ENCODE assay signal across 13 cellular contexts in the genomic region with DNA sequence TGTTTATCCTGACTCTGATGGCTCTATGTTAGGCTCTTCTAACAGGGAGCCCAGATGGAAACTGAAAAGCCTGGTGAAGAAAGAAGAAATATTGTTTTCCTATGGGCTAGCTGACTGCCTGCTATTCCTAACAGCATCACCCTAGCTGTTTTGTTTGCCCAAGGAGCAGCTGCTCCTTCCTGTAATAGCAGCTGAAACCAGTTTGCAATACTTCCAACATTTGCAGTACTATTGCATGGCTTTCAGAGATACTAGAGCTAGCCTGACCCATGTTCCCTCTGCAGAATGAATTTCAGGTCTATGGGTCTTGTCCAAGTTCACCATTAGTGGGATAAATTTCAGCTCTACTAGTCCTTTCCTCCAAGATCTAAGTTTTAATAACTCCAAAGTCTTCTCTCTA.
DNase-seq lines count a peak whose midpoint lies in the region; ATAC-seq and TF ChIP-seq lines count a peak whose summit lies in the region.
"Had no signal": no experiment of that assay in that cellular context is flagged by ENCODE, and none has a peak within 500 bp of the region (broad histone marks: within the 10 kb centered on the region; RNA-seq: fewer than 3 reads in every experiment).

No MANE protein-coding gene starts in this region.

- no peak for ATAC-seq in activated naive CD8-positive, alpha-beta T cell treated with anti-CD3 and anti-CD28 coated beads, Interleukin-2, amount 50 U/mL, for 24 hours
- ATAC-seq in HG03097 (IDR thresholded peaks at IDR 0.05; ENCODE audit: low FRiP score, unreplicated experiment), result no peak

- intact Hi-C loops in CD4-positive, alpha-beta memory T cell (cut with micrococcal nuclease), result loop anchor here (5.0 kb wide), 1 partner anchor 351 kb away; no protein-coding TSS in a partner anchor
- intact Hi-C loops in tibial artery (cut with DNase I; ENCODE audit: low total_unique reads), result loop anchor here (10.0 kb wide), 1 partner anchor 494 kb away; a partner anchor contains a TSS

- H3K4me3 ChIP-seq in CD4-positive, alpha-beta memory T cell (ENCODE audit: low read length in 2 of 2), result no peak overlapping the region
- H3K4me3 ChIP-seq in mucosa of stomach (ENCODE audit: low read length) (no peak overlapping the region), tibial artery (no peak overlapping the region)
- H3K4me3 ChIP-seq: Peyer's patch had no signal

- no peak for DNase-seq in CD4-positive, alpha-beta memory T cell
- DNase-seq in NCI-H2029 (lab: John Stamatoyannopoulos, UW), result peak; percentile 87
- no peak for DNase-seq in activated naive CD8-positive, alpha-beta T cell treated with anti-CD3 and anti-CD28 coated beads, Interleukin-2, amount 50 U/mL, for 24 hours
- no peak for DNase-seq in middle frontal gyrus (ENCODE audit: extremely low spot score, low spot score)
- DNase-seq in tibial artery, result no peak
- DNase-seq in EL, result no peak
- DNase-seq: activated CD4-positive, CD25-positive, alpha-beta regulatory T cell; DND-41; H7; Peyer's patch; right cardiac atrium had no signal

- no peaks in the 10 kb centered on the region for H3K9me3 Mint-ChIP-seq in CD4-positive, alpha-beta memory T cell
- H3K9me3 Mint-ChIP-seq in activated naive CD8-positive, alpha-beta T cell treated with anti-CD3 and anti-CD28 coated beads, Interleukin-2, amount 50 U/mL, for 24 hours, result no peaks in the 10 kb centered on the region

- peak overlapping the region in 6 of 7 donors; percentile 0 to 96 (median 80) for H3K27ac Mint-ChIP-seq in CD4-positive, alpha-beta memory T cell
- peak overlapping the region; percentile 24 for H3K27ac Mint-ChIP-seq in activated naive CD8-positive, alpha-beta T cell treated with anti-CD3 and anti-CD28 coated beads, Interleukin-2, amount 50 U/mL, for 24 hours

- H3K9me3 ChIP-seq in CD4-positive, alpha-beta memory T cell (ENCODE audit: control insufficient read depth in 1 of 2, low read length in 2 of 2), result no peaks in the 10 kb centered on the region
- no peaks in the 10 kb centered on the region for H3K9me3 ChIP-seq in mucosa of stomach (ENCODE audit: control insufficient read depth, low read length)
- H3K9me3 ChIP-seq in tibial artery, result no peaks in the 10 kb centered on the region
- H3K9me3 ChIP-seq: Peyer's patch had no signal

- CTCF ChIA-PET in CD4-positive, alpha-beta memory T cell (lab: Charles Lee; ENCODE audit: partially characterized antibody), result interaction anchor here (1.2 to 9.2 kb wide), 12 partner anchors 8 to 371 kb away, joined by 3 to 107 read pairs (median 24); no protein-coding TSS in a partner anchor

- H3K36me3 ChIP-seq in CD4-positive, alpha-beta memory T cell (ENCODE audit: insufficient read depth, low read length), result no peaks in the 10 kb centered on the region
- H3K36me3 ChIP-seq in mucosa of stomach (ENCODE audit: control insufficient read depth, insufficient read depth, low read length) (no peaks in the 10 kb centered on the region), tibial artery (no peaks in the 10 kb centered on the region)
- H3K36me3 ChIP-seq: Peyer's patch had no signal

- H3K4me3 Mint-ChIP-seq in CD4-positive, alpha-beta memory T cell, result peak overlapping the region in 5 of 8 donors; percentile 1 to 60 (median 22)
- no peak overlapping the region for H3K4me3 Mint-ChIP-seq in activated naive CD8-positive, alpha-beta T cell treated with anti-CD3 and anti-CD28 coated beads, Interleukin-2, amount 50 U/mL, for 24 hours

- peak overlapping the region; percentile 2 for H3K9ac ChIP-seq in mucosa of stomach (ENCODE audit: low read length)

- H3K36me3 Mint-ChIP-seq in CD4-positive, alpha-beta memory T cell, result peaks cover 4 to 12% of the 10 kb centered on the region in 2 donors
- H3K36me3 Mint-ChIP-seq in activated naive CD8-positive, alpha-beta T cell treated with anti-CD3 and anti-CD28 coated beads, Interleukin-2, amount 50 U/mL, for 24 hours (ENCODE audit: low read depth), result peaks cover 10% of the 10 kb centered on the region

- H3K27me3 ChIP-seq in CD4-positive, alpha-beta memory T cell (ENCODE audit: insufficient read depth, low read length), result no peaks in the 10 kb centered on the region
- H3K27me3 ChIP-seq in mucosa of stomach (ENCODE audit: control insufficient read depth, insufficient read depth, low read length), result no peaks in the 10 kb centered on the region
- H3K27me3 ChIP-seq in tibial artery, result no peaks in the 10 kb centered on the region
- H3K27me3 ChIP-seq: Peyer's patch had no signal

- POLR2A ChIA-PET in CD4-positive, alpha-beta memory T cell (lab: Charles Lee; ENCODE audit: partially characterized antibody), result interaction anchor here (1.2 to 7.3 kb wide), 6 partner anchors 18 to 348 kb away, joined by 4 to 117 read pairs (median 4); no protein-coding TSS in a partner anchor

- H3K27ac ChIP-seq in CD4-positive, alpha-beta memory T cell (ENCODE audit: low read depth, low read length), result peak overlapping the region; percentile 38
- H3K27ac ChIP-seq in tibial artery, result peak overlapping the region in 1 of 2 donors; percentile 35
- H3K27ac ChIP-seq: Peyer's patch had no signal

- H3K4me1 Mint-ChIP-seq in CD4-positive, alpha-beta memory T cell, result peaks cover 85 to 100% (median 94%) of the 10 kb centered on the region in 4 donors
- peaks cover 93% of the 10 kb centered on the region for H3K4me1 Mint-ChIP-seq in activated naive CD8-positive, alpha-beta T cell treated with anti-CD3 and anti-CD28 coated beads, Interleukin-2, amount 50 U/mL, for 24 hours

- H3K4me1 ChIP-seq in CD4-positive, alpha-beta memory T cell (ENCODE audit: insufficient read depth, low read length), result peaks cover 97% of the 10 kb centered on the region
- peaks cover 29% of the 10 kb centered on the region for H3K4me1 ChIP-seq in mucosa of stomach (ENCODE audit: control insufficient read depth, insufficient read depth, low read length)
- H3K4me1 ChIP-seq in tibial artery, result peaks cover 0 to 53% (median 6%) of the 10 kb centered on the region in 4 donors

- H3K27me3 Mint-ChIP-seq in CD4-positive, alpha-beta memory T cell, result no peaks in the 10 kb centered on the region
- no peaks in the 10 kb centered on the region for H3K27me3 Mint-ChIP-seq in activated naive CD8-positive, alpha-beta T cell treated with anti-CD3 and anti-CD28 coated beads, Interleukin-2, amount 50 U/mL, for 24 hours

- no peak for TF ChIP-seq CTCF in tibial artery (IDR thresholded peaks at IDR 0.05)
